ENCODE assay signal across 1 cellular context in the genomic region with DNA sequence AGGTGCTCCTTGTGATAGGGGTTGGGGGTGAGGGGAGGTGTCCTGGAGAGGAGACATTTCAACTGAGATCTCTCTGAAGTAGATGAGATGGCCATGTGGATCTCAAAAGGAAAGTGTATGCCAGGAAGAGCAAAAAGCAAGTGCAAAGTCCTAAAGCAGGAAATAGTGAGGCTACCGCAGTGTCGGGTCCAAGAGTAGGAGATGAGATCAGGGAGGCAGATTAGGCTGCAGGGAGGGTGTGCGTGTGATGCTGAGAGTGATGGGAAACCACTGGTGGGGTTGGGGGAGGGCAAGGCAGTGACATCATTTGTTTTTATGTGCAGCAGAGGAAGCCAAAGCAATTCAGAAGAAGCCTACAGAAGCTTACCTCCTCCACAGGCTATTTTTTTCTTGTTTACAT.
TF ChIP-seq lines count a peak whose summit lies in the region.

No MANE protein-coding gene starts in this region.

TF ChIP-seq in HepG2, 621 proteins besides CTCF, POLR2A, EP300 and RAD21 (continued from another document):
- TF ChIP-seq, protein P1, sequence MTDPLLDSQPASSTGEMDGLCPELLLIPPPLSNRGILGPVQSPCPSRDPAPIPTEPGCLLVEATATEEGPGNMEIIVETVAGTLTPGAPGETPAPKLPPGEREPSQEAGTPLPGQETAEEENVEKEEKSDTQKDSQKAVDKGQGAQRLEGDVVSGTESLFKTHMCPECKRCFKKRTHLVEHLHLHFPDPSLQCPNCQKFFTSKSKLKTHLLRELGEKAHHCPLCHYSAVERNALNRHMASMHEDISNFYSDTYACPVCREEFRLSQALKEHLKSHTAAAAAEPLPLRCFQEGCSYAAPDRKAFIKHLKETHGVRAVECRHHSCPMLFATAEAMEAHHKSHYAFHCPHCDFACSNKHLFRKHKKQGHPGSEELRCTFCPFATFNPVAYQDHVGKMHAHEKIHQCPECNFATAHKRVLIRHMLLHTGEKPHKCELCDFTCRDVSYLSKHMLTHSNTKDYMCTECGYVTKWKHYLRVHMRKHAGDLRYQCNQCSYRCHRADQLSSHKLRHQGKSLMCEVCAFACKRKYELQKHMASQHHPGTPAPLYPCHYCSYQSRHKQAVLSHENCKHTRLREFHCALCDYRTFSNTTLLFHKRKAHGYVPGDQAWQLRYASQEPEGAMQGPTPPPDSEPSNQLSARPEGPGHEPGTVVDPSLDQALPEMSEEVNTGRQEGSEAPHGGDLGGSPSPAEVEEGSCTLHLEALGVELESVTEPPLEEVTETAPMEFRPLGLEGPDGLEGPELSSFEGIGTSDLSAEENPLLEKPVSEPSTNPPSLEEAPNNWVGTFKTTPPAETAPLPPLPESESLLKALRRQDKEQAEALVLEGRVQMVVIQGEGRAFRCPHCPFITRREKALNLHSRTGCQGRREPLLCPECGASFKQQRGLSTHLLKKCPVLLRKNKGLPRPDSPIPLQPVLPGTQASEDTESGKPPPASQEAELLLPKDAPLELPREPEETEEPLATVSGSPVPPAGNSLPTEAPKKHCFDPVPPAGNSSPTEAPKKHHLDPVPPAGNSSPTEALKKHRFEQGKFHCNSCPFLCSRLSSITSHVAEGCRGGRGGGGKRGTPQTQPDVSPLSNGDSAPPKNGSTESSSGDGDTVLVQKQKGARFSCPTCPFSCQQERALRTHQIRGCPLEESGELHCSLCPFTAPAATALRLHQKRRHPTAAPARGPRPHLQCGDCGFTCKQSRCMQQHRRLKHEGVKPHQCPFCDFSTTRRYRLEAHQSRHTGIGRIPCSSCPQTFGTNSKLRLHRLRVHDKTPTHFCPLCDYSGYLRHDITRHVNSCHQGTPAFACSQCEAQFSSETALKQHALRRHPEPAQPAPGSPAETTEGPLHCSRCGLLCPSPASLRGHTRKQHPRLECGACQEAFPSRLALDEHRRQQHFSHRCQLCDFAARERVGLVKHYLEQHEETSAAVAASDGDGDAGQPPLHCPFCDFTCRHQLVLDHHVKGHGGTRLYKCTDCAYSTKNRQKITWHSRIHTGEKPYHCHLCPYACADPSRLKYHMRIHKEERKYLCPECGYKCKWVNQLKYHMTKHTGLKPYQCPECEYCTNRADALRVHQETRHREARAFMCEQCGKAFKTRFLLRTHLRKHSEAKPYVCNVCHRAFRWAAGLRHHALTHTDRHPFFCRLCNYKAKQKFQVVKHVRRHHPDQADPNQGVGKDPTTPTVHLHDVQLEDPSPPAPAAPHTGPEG (CRISPR knock-in tag; IDR thresholded peaks at IDR 0.05), result no peak
